8 cellular contexts compared by ENCODE assay signal in genomic region chr17:42025191-42025579, GRCh38. TPM values are rescaled to one million over a fixed set of nuclear protein-coding genes. Genes with fewer than 3 reads are reported as not detected.
DNase-seq lines count a peak whose midpoint lies in the region; ATAC-seq and TF ChIP-seq lines count a peak whose summit lies in the region.

No MANE protein-coding gene starts in this region.

- H3K27ac ChIP-seq in lung (ENCODE audit: low read depth in 1 of 2, low read length in 1 of 2) (peak overlapping the region; percentile 62 to 91), substantia nigra (ENCODE audit: low read depth, low read length, poor library complexity, severe bottlenecking) (peak overlapping the region; percentile 49), hepatocyte (no peak overlapping the region)
- no peak overlapping the region for H3K27ac ChIP-seq in naive thymus-derived CD4-positive, alpha-beta T cell (ENCODE audit: low read depth, low read length)

- peaks cover 32% of the 10 kb centered on the region for H3K4me1 Mint-ChIP-seq in activated CD4-positive, alpha-beta T cell treated with anti-CD3 and anti-CD28 coated beads, Interleukin-2, amount 10 ng/mL, durations not matched to agents 7 days and 5 days
- H3K4me1 Mint-ChIP-seq in naive thymus-derived CD4-positive, alpha-beta T cell: peaks cover 6 to 26% (median 24%) of the 10 kb centered on the region in 7 donors

- no peaks in the 10 kb centered on the region for H3K9me3 Mint-ChIP-seq in activated CD4-positive, alpha-beta T cell treated with anti-CD3 and anti-CD28 coated beads, Interleukin-2, amount 10 ng/mL, durations not matched to agents 7 days and 5 days
- no peaks in the 10 kb centered on the region for H3K9me3 Mint-ChIP-seq in naive thymus-derived CD4-positive, alpha-beta T cell

- no peaks in the 10 kb centered on the region for H3K9me3 ChIP-seq in adipocyte (ENCODE audit: control insufficient read depth, low read length)
- no peaks in the 10 kb centered on the region for H3K9me3 ChIP-seq in lung (ENCODE audit: control insufficient read depth in 2 of 2, insufficient read depth in 1 of 2, low read length in 1 of 2)
- no peaks in the 10 kb centered on the region for H3K9me3 ChIP-seq in hepatocyte (ENCODE audit: low read depth)
- H3K9me3 ChIP-seq in naive thymus-derived CD4-positive, alpha-beta T cell (ENCODE audit: control insufficient read depth in 2 of 3, low read length in 3 of 3): no peaks in the 10 kb centered on the region

- no peaks in the 10 kb centered on the region for H3K27me3 Mint-ChIP-seq in activated CD4-positive, alpha-beta T cell treated with anti-CD3 and anti-CD28 coated beads, Interleukin-2, amount 10 ng/mL, durations not matched to agents 7 days and 5 days
- H3K27me3 Mint-ChIP-seq in naive thymus-derived CD4-positive, alpha-beta T cell: peaks cover 0 to 8% (median 0%) of the 10 kb centered on the region in 5 donors

- H3K27me3 ChIP-seq in adipocyte (replicated peaks; ENCODE audit: control insufficient read depth, insufficient read depth, low read length) (peaks cover 7% of the 10 kb centered on the region), lung (ENCODE audit: control insufficient read depth, insufficient read depth) (no peaks in the 10 kb centered on the region), hepatocyte (no peaks in the 10 kb centered on the region)
- H3K27me3 ChIP-seq in naive thymus-derived CD4-positive, alpha-beta T cell (ENCODE audit: control insufficient read depth in 2 of 2, insufficient read depth in 2 of 2, low read length in 2 of 2): no peaks in the 10 kb centered on the region

- no peaks in the 10 kb centered on the region for H4K20me1 ChIP-seq in hepatocyte (ENCODE audit: insufficient read depth, poor library complexity, severe bottlenecking)

- no peak overlapping the region for H2AFZ ChIP-seq in hepatocyte

- ATAC-seq in lung (ENCODE audit: insufficient read depth, low FRiP score): no peak
- ATAC-seq in naive thymus-derived CD4-positive, alpha-beta T cell: no peak
- ATAC-seq in GM18907 (IDR thresholded peaks at IDR 0.05; ENCODE audit: unreplicated experiment): no peak

- 61 to 68% methylated on average over 8 of the region's 8 CpGs for WGBS in lung, 2 donors
- WGBS in hepatocyte (ENCODE audit: low lambda C conversion rate, missing lambda C conversion rate): 81% methylated on average over 8 of the region's 8 CpGs

- H3K79me2 ChIP-seq in hepatocyte: peaks cover 16% of the 10 kb centered on the region

- no peak overlapping the region for H3K4me3 ChIP-seq in adipocyte (ENCODE audit: low read length)
- no peak overlapping the region for H3K4me3 ChIP-seq in lung
- H3K4me3 ChIP-seq in hepatocyte: no peak overlapping the region
- no peak overlapping the region for H3K4me3 ChIP-seq in naive thymus-derived CD4-positive, alpha-beta T cell (ENCODE audit: low read length)

- POLR2A ChIA-PET in activated CD4-positive, alpha-beta T cell treated with anti-CD3 and anti-CD28 coated beads, Interleukin-2, amount 10 ng/mL, durations not matched to agents 7 days and 5 days (lab: Charles Lee): no interaction called here
- POLR2A ChIA-PET in naive thymus-derived CD4-positive, alpha-beta T cell (lab: Charles Lee): interaction anchor here (1.6 to 2.3 kb wide), 2 partner anchors 23 to 88 kb away, joined by 3 to 8 read pairs; partner anchors contain the start of gene DHX58

- peaks cover 44% of the 10 kb centered on the region for H3K4me1 ChIP-seq in adipocyte (ENCODE audit: control insufficient read depth, insufficient read depth, low read length)
- H3K4me1 ChIP-seq in lung (ENCODE audit: control insufficient read depth in 2 of 2, insufficient read depth in 2 of 2, low read length in 2 of 2): peaks cover 4 to 14% of the 10 kb centered on the region in 2 donors
- H3K4me1 ChIP-seq in hepatocyte (ENCODE audit: insufficient read depth): peaks cover 7% of the 10 kb centered on the region
- peaks cover 9 to 11% of the 10 kb centered on the region in 2 donors for H3K4me1 ChIP-seq in naive thymus-derived CD4-positive, alpha-beta T cell (ENCODE audit: control insufficient read depth in 2 of 2, insufficient read depth in 2 of 2, low read length in 2 of 2)

- H3K27ac Mint-ChIP-seq in activated CD4-positive, alpha-beta T cell treated with anti-CD3 and anti-CD28 coated beads, Interleukin-2, amount 10 ng/mL, durations not matched to agents 7 days and 5 days: peak overlapping the region; percentile 31
- H3K27ac Mint-ChIP-seq in naive thymus-derived CD4-positive, alpha-beta T cell: peak overlapping the region in 3 of 9 donors; percentile 18 to 75 (median 37)

- TF ChIP-seq CTCF in lung (IDR thresholded peaks at IDR 0.05; ENCODE audit: control extremely low read depth, extremely low read depth) (no peak), hepatocyte (IDR thresholded peaks at IDR 0.05; ENCODE audit: poor library complexity) (no peak)

- H3K9me2 ChIP-seq in hepatocyte (replicated peaks; ENCODE audit: insufficient read depth): no peaks in the 10 kb centered on the region

- H3K4me2 ChIP-seq in hepatocyte: no peak overlapping the region

- H3K9ac ChIP-seq in adipocyte (ENCODE audit: low read length): peak overlapping the region; percentile 69

- CTCF ChIA-PET in activated CD4-positive, alpha-beta T cell treated with anti-CD3 and anti-CD28 coated beads, Interleukin-2, amount 10 ng/mL, durations not matched to agents 7 days and 5 days (lab: Charles Lee): interaction anchor here (0.6 to 7.5 kb wide), 15 partner anchors 7 to 295 kb away, joined by 3 to 53 read pairs (median 4); partner anchors contain the start of genes CNP, DHX58, DNAJC7 and NKIRAS2
- CTCF ChIA-PET in naive thymus-derived CD4-positive, alpha-beta T cell (lab: Charles Lee): interaction anchor here (0.7 to 4.1 kb wide), 16 partner anchors 8 to 98 kb away, joined by 3 to 22 read pairs (median 6); partner anchors contain the start of genes CNP, DHX58, DNAJC7 and HSPB9

- no peak overlapping the region for H3K4me3 Mint-ChIP-seq in activated CD4-positive, alpha-beta T cell treated with anti-CD3 and anti-CD28 coated beads, Interleukin-2, amount 10 ng/mL, durations not matched to agents 7 days and 5 days
- no peak overlapping the region for H3K4me3 Mint-ChIP-seq in naive thymus-derived CD4-positive, alpha-beta T cell

- intact Hi-C loops in naive thymus-derived CD4-positive, alpha-beta T cell (cut with micrococcal nuclease): loop anchor here (1.0 kb wide), 4 partner anchors 25 to 91 kb away; partner anchors contain the start of gene C17orf113 (in 1 of the 2)

- H3K36me3 Mint-ChIP-seq in activated CD4-positive, alpha-beta T cell treated with anti-CD3 and anti-CD28 coated beads, Interleukin-2, amount 10 ng/mL, durations not matched to agents 7 days and 5 days (ENCODE audit: low read depth): peaks cover 11% of the 10 kb centered on the region
- H3K36me3 Mint-ChIP-seq in naive thymus-derived CD4-positive, alpha-beta T cell: peaks cover 0 to 9% (median 7%) of the 10 kb centered on the region in 5 donors

- peaks cover 23% of the 10 kb centered on the region for H3K36me3 ChIP-seq in adipocyte (ENCODE audit: control insufficient read depth, insufficient read depth, low read length, severe bottlenecking)
- H3K36me3 ChIP-seq in lung (ENCODE audit: control insufficient read depth in 2 of 2, insufficient read depth in 2 of 2, low read length in 2 of 2): peaks cover 0 to 17% of the 10 kb centered on the region in 2 donors
- H3K36me3 ChIP-seq in hepatocyte (replicated peaks; ENCODE audit: insufficient read depth, low read depth): no peaks in the 10 kb centered on the region
- peaks cover 0 to 23% (median 0%) of the 10 kb centered on the region in 3 experiments for H3K36me3 ChIP-seq in naive thymus-derived CD4-positive, alpha-beta T cell (ENCODE audit: control insufficient read depth in 2 of 3, insufficient read depth in 3 of 3, low read length in 3 of 3)

- no peak for DNase-seq in activated CD4-positive, alpha-beta T cell treated with anti-CD3 and anti-CD28 coated beads, Interleukin-2, amount 10 ng/mL, durations not matched to agents 7 days and 5 days
- DNase-seq in activated CD4-positive, alpha-beta T cell treated with anti-CD3 and anti-CD28 coated beads for 1 hour: no peak
- DNase-seq in adipocyte (ENCODE audit: low read depth) (no peak), lung (ENCODE audit: low spot score) (no peak), substantia nigra (lab: John Stamatoyannopoulos, UW) (no peak), hepatocyte (ENCODE audit: low spot score) (no peak)
- no peak for DNase-seq in naive thymus-derived CD4-positive, alpha-beta T cell

RNA-seq across cellular contexts. Expression of gene NKIRAS2, which starts 5.3 kb away (rescaled TPM):
- 10 to 100 TPM; 23.3 to 25.5 TPM for total RNA-seq in activated CD4-positive, alpha-beta T cell treated with anti-CD3 and anti-CD28 coated beads, Interleukin-2, amount 10 ng/mL, durations not matched to agents 7 days and 5 days
- total RNA-seq in lung (10 to 100 TPM; 29.2 to 32.0 TPM), hepatocyte (37.5 and 40.8 TPM in 2 replicates)
- polyA plus RNA-seq in lung (10 to 100 TPM; 32.7 to 44.2 TPM), hepatocyte (55.0 and 57.2 TPM in 2 replicates)
- total RNA-seq in naive thymus-derived CD4-positive, alpha-beta T cell: 10 to 100 TPM; 14.3 to 24.0 (median 20.4) TPM
- 10 to 100 TPM; 24.6 to 30.5 TPM for polyA plus RNA-seq in naive thymus-derived CD4-positive, alpha-beta T cell

RNA-seq across cellular contexts. Expression of gene DNAJC7, which starts 7.9 kb away (rescaled TPM):
- total RNA-seq in activated CD4-positive, alpha-beta T cell treated with anti-CD3 and anti-CD28 coated beads, Interleukin-2, amount 10 ng/mL, durations not matched to agents 7 days and 5 days: 10 to 100 TPM; 93.3 to 94.8 TPM
- total RNA-seq in lung (10 to 100 TPM; 84.1 to 89.3 TPM), hepatocyte (73.6 and 86.3 TPM in 2 replicates)
- polyA plus RNA-seq in lung (10 to 100 TPM; 66.2 to 81.8 TPM), hepatocyte (50.1 and 61.7 TPM in 2 replicates)
- 100 to 1,000 TPM in 4 of 5 experiments, 10 to 100 TPM in 1; 99.4 to 145 (median 109) TPM for total RNA-seq in naive thymus-derived CD4-positive, alpha-beta T cell
- polyA plus RNA-seq in naive thymus-derived CD4-positive, alpha-beta T cell: 10 to 100 TPM; 65.4 to 77.7 TPM

RNA-seq across cellular contexts. Expression of gene C17orf113, which starts 25.2 kb away (rescaled TPM):
- total RNA-seq in activated CD4-positive, alpha-beta T cell treated with anti-CD3 and anti-CD28 coated beads, Interleukin-2, amount 10 ng/mL, durations not matched to agents 7 days and 5 days: under 1 TPM in 1 of 2 experiments, not detected in 1; 0.04 TPM
- total RNA-seq in lung (1 to 10 TPM; 1.7 to 3.6 TPM), hepatocyte (1.1 and 1.9 TPM in 2 replicates)
- polyA plus RNA-seq in lung (under 1 TPM; 0.38 to 0.71 TPM), hepatocyte (0.46 and 1.2 TPM in 2 replicates)
- total RNA-seq in naive thymus-derived CD4-positive, alpha-beta T cell: 1 to 10 TPM in 1 of 5 experiments, under 1 TPM in 4; 0.10 to 1.0 (median 0.67) TPM
- under 1 TPM; 0.14 to 0.28 TPM for polyA plus RNA-seq in naive thymus-derived CD4-positive, alpha-beta T cell

RNA-seq across cellular contexts. Expression of gene CNP, which starts 58.6 kb away (rescaled TPM):
- total RNA-seq in activated CD4-positive, alpha-beta T cell treated with anti-CD3 and anti-CD28 coated beads, Interleukin-2, amount 10 ng/mL, durations not matched to agents 7 days and 5 days: 10 to 100 TPM; 81.2 to 97.5 TPM
- total RNA-seq in lung (10 to 100 TPM; 34.8 to 53.5 TPM), hepatocyte (59.8 and 61.4 TPM in 2 replicates)
- polyA plus RNA-seq in lung (10 to 100 TPM; 32.3 to 33.1 TPM), hepatocyte (77.7 and 97.0 TPM in 2 replicates)
- total RNA-seq in naive thymus-derived CD4-positive, alpha-beta T cell: 10 to 100 TPM; 29.6 to 86.3 (median 32.5) TPM
- 10 to 100 TPM; 32.3 to 34.2 TPM for polyA plus RNA-seq in naive thymus-derived CD4-positive, alpha-beta T cell

Comparison
In these comparisons a context has a peak if more than half of its experiments do, and no peak if none do; other contexts are left out.
1. H3K27ac ChIP-seq: peak in lung (2 of 2) and substantia nigra (single experiment); none in hepatocyte (single experiment) and naive thymus-derived CD4-positive, alpha-beta T cell (single experiment).